ENCODE assay signal across 19 cellular contexts in the genomic region with DNA sequence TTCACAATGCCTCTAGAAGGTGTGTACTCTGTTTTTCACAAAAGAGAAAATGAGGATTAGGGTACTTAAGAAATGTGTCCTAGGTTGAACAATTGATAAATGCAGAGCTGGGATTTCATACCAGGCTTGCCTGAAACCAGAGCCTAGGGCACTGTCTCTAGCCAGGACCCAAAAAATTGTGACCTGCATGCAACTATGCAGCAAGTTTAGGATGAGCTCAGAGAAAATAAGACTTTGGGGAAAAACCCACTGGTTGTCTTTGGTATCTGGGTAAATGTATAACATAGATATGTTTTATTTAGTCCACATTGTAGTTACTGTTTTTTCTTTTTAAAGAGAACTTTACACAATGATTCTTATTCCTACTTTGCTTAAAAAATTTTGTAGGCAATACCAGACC.
DNase-seq lines count a peak whose midpoint lies in the region; ATAC-seq and TF ChIP-seq lines count a peak whose summit lies in the region.
"Had no signal": no experiment of that assay in that cellular context is flagged by ENCODE, and none has a peak within 500 bp of the region (broad histone marks: within the 10 kb centered on the region; RNA-seq: fewer than 3 reads in every experiment).

No MANE protein-coding gene starts in this region.

- H2BK12ac ChIP-seq in trophoblast cell (ENCODE audit: low read length): no peak overlapping the region

- H4K8ac ChIP-seq in trophoblast cell (ENCODE audit: low read depth, low read length): no peak overlapping the region

- H3K79me1 ChIP-seq in trophoblast cell (ENCODE audit: low read length): peaks cover 4% of the 10 kb centered on the region

- peak; percentile 16 to 68 for DNase-seq in HAP-1 (ENCODE audit: low spot score in 2 of 2)
- DNase-seq in WERI-Rb-1: no peak
- DNase-seq in trophoblast cell: no peak
- no peak for DNase-seq in dedifferentiated amniotic fluid mesenchymal stem cell (ENCODE audit: extremely low spot score)
- DNase-seq in stimulated activated CD4-positive, alpha-beta T cell treated with anti-CD3 and anti-CD28 coated beads, Interleukin-2, amount 100 ng/mL, for 48 hours: no peak
- no peak for DNase-seq in HUDEP-2 (lab: John Stamatoyannopoulos, UW; ENCODE audit: unreplicated experiment in 76 of 76)
- DNase-seq: 8988T; C1 segment of cervical spinal cord; Caco-2; CD4-positive, CD25-positive, alpha-beta regulatory T cell; CD8-positive, alpha-beta T cell; DMS 273 treated with DMSO at 0.1 percent for 48 hours; DMS79; EL; GF-D8; H7 had no signal

- ATAC-seq in GM18508 (IDR thresholded peaks at IDR 0.05; ENCODE audit: insufficient read depth, unreplicated experiment): peak; percentile 61
- ATAC-seq: A549; CD8-positive, alpha-beta T cell; HCT116 had no signal

- H3K4me1 ChIP-seq in HAP-1: peaks cover 11% of the 10 kb centered on the region
- H3K4me1 ChIP-seq in trophoblast cell (ENCODE audit: control insufficient read depth in 1 of 2, insufficient read depth in 2 of 2, low read length in 2 of 2): peaks cover 3 to 11% of the 10 kb centered on the region in 2 experiments
- H3K4me1 ChIP-seq: A549, Caco-2 had no signal

- H3K27ac ChIP-seq in WERI-Rb-1 (peak overlapping the region; percentile 56), trophoblast cell (ENCODE audit: low read depth, low read length) (peak overlapping the region; percentile 71)
- H3K27ac ChIP-seq: A549 had no signal

- no peaks in the 10 kb centered on the region for H3K79me2 ChIP-seq in trophoblast cell (ENCODE audit: control insufficient read depth, insufficient read depth, low read length, poor library complexity)

- H2BK120ac ChIP-seq in trophoblast cell (ENCODE audit: insufficient read depth, low read length, poor library complexity): no peak overlapping the region

- no peak overlapping the region for H4K91ac ChIP-seq in trophoblast cell (ENCODE audit: low read depth, low read length)

- no peak overlapping the region for H3K14ac ChIP-seq in trophoblast cell (ENCODE audit: low read length)

- no peak overlapping the region for H2AFZ ChIP-seq in trophoblast cell (ENCODE audit: insufficient read depth, low read length, poor library complexity)

- no peak overlapping the region for H2AK5ac ChIP-seq in trophoblast cell (ENCODE audit: low read length)

- H3K27me3 ChIP-seq in HAP-1 (ENCODE audit: low read depth) (no peaks in the 10 kb centered on the region), WERI-Rb-1 (ENCODE audit: insufficient read depth, low read depth, severe bottlenecking) (no peaks in the 10 kb centered on the region), trophoblast cell (ENCODE audit: insufficient read depth, low read length) (no peaks in the 10 kb centered on the region)

- no peak overlapping the region for H3K18ac ChIP-seq in trophoblast cell (ENCODE audit: low read length)

- H2BK5ac ChIP-seq in trophoblast cell (ENCODE audit: low read depth, low read length, poor library complexity): no peak overlapping the region

- no peak for TF ChIP-seq CTCF in WERI-Rb-1 (IDR thresholded peaks at IDR 0.05; ENCODE audit: low read depth, low read length)

- H3K4me2 ChIP-seq in trophoblast cell (ENCODE audit: low read length): no peak overlapping the region
- H3K4me2 ChIP-seq: A549 had no signal

- in situ Hi-C loops in HAP-1 (cut with MboI; ENCODE audit: low sequenced_read_pairs): no loop called here

- H3K4me3 ChIP-seq in HAP-1 (no peak overlapping the region), WERI-Rb-1 (ENCODE audit: low read depth, low read length) (no peak overlapping the region), trophoblast cell (ENCODE audit: low read depth, low read length) (no peak overlapping the region)
- H3K4me3 ChIP-seq: A549 had no signal

- H3K9ac ChIP-seq in trophoblast cell (ENCODE audit: low read length): no peak overlapping the region

- H3K4ac ChIP-seq in trophoblast cell (ENCODE audit: low read depth, low read length): no peak overlapping the region

- peaks cover 8% of the 10 kb centered on the region; the same call in 1 of the 2 replicates for H3K9me3 ChIP-seq in HAP-1
- H3K9me3 ChIP-seq in WERI-Rb-1 (ENCODE audit: severe bottlenecking): peaks cover 5% of the 10 kb centered on the region
- H3K9me3 ChIP-seq in trophoblast cell (ENCODE audit: insufficient read depth, low read depth, low read length): peaks cover 5% of the 10 kb centered on the region
- H3K9me3 ChIP-seq: A549 had no signal

- H4K12ac ChIP-seq in trophoblast cell (ENCODE audit: low read depth, low read length): no peak overlapping the region

- H3K36me3 ChIP-seq in HAP-1 (replicated peaks) (no peaks in the 10 kb centered on the region), WERI-Rb-1 (no peaks in the 10 kb centered on the region), trophoblast cell (ENCODE audit: control insufficient read depth in 1 of 2, insufficient read depth in 2 of 2, low read length in 2 of 2) (peaks cover 0 to 2% of the 10 kb centered on the region in 2 experiments)

- no peak overlapping the region for H3K23ac ChIP-seq in trophoblast cell (ENCODE audit: low read length)

Comparison
In these comparisons a context has a peak if more than half of its experiments do, and no peak if none do; other contexts are left out.
1. DNase-seq: peak in HAP-1 (2 of 2); none in WERI-Rb-1 (single experiment), trophoblast cell (0 of 2), dedifferentiated amniotic fluid mesenchymal stem cell (single experiment), stimulated activated CD4-positive, alpha-beta T cell treated with anti-CD3 and anti-CD28 coated beads, Interleukin-2, amount 100 ng/mL, for 48 hours (0 of 2) and HUDEP-2 (0 of 76).